In the genomic region with DNA sequence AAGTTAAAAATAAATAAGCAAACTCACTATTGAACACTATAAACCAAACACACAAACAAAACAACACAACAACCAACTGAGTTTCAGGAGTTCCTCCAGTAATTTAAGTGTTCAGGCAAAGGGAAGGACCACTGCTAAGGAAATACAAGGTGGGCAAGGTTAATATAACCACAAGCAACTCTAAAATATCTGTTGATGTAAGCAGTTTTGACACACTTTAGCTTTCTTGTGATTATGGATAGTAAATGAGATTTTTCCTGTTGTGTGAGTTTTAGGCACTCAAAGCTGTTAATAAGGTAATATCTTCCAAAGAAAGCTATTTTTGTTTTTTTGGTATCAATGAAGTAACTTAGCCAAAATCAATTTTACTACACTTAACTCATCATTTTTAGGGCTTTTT, we compare ENCODE assay signal across 36 cellular contexts.
"Had no signal": no experiment of that assay in that cellular context is flagged by ENCODE, and none has a peak within 500 bp of the region (broad histone marks: within the 10 kb centered on the region; RNA-seq: fewer than 3 reads in every experiment).

No MANE protein-coding gene starts in this region.

- H3K9me3 ChIP-seq: adrenal gland, body of pancreas had no signal

- H3K36me3 Mint-ChIP-seq: activated CD4-positive, alpha-beta memory T cell treated with anti-CD3 and anti-CD28 coated beads for 36 hours; activated naive CD8-positive, alpha-beta T cell treated with anti-CD3 and anti-CD28 coated beads for 36 hours had no signal

- H3K4me1 Mint-ChIP-seq: activated B cell treated with CpG ODN at 0.5 μM for 24 hours; activated CD4-positive, alpha-beta T cell treated with anti-CD3 and anti-CD28 coated beads, Interleukin-2, amount 10 ng/mL, durations not matched to agents 24 days and 14 days; activated naive CD8-positive, alpha-beta T cell treated with anti-CD3 and anti-CD28 coated beads for 36 hours; activated T-helper 17 cell treated with anti-CD3 and anti-CD28 coated beads, Interleukin-2, amount 50 U/mL, for 72 hours had no signal

- H3K36me3 ChIP-seq: adrenal gland, brain microvascular endothelial cell, breast epithelium had no signal

- H3K4me3 ChIP-seq: adrenal gland, body of pancreas, breast epithelium had no signal

- H3K27me3 ChIP-seq: adrenal gland, body of pancreas, brain microvascular endothelial cell, breast epithelium had no signal

- H3K27me3 Mint-ChIP-seq: activated B cell treated with CpG ODN at 0.5 μM for 24 hours; activated CD4-positive, alpha-beta memory T cell treated with anti-CD3 and anti-CD28 coated beads for 36 hours; activated CD4-positive, alpha-beta T cell treated with anti-CD3 and anti-CD28 coated beads, Interleukin-2, amount 10 ng/mL, durations not matched to agents 24 days and 14 days; activated CD8-positive, alpha-beta T cell treated with anti-CD3 and anti-CD28 coated beads for 36 hours; activated naive CD8-positive, alpha-beta T cell treated with anti-CD3 and anti-CD28 coated beads for 36 hours; activated T-helper 17 cell treated with anti-CD3 and anti-CD28 coated beads, Interleukin-2, amount 50 U/mL, for 72 hours had no signal

- H3K27ac ChIP-seq: adrenal gland, body of pancreas, brain microvascular endothelial cell, breast epithelium, VCaP had no signal

- H3K4me1 ChIP-seq: adrenal gland, body of pancreas, breast epithelium had no signal

- DNase-seq: activated B cell treated with CpG ODN at 0.5 μM for 24 hours; activated CD4-positive, alpha-beta memory T cell treated with anti-CD3 and anti-CD28 coated beads for 36 hours; activated CD4-positive, alpha-beta T cell treated with anti-CD3 and anti-CD28 coated beads for 4 hours; activated CD4-positive, alpha-beta T cell treated with anti-CD3 and anti-CD28 coated beads, Interleukin-2, amount 10 ng/mL, durations not matched to agents 24 days and 14 days; activated CD4-positive, alpha-beta T cell treated with anti-CD3 and anti-CD28 coated beads, Interleukin-2, amount 50 U/mL, for 1 hour; activated CD4-positive, alpha-beta T cell treated with anti-CD3 and anti-CD28 coated beads, Interleukin-2, amount 50 U/mL, for 4 hours; activated CD4-positive, CD25-positive, alpha-beta regulatory T cell treated with anti-CD3 and anti-CD28 coated beads, Interleukin-2, amount 50 U/mL, for 72 hours; activated CD8-positive, alpha-beta memory T cell treated with anti-CD3 and anti-CD28 coated beads, Interleukin-2, amount 50 U/mL, for 4 hours; activated CD8-positive, alpha-beta T cell treated with anti-CD3 and anti-CD28 coated beads for 36 hours; activated effector memory CD4-positive, alpha-beta T cell treated with anti-CD3 and anti-CD28 coated beads, Interleukin-2, amount 50 U/mL, for 16 hours; activated gamma-delta T cell treated with Interleukin-2 at 50 U/mL for 16 hours; activated naive CD4-positive, alpha-beta T cell; activated naive CD4-positive, alpha-beta T cell treated with anti-CD3 and anti-CD28 coated beads for 36 hours; activated naive CD4-positive, alpha-beta T cell treated with anti-CD3 and anti-CD28 coated beads, Interleukin-2, amount 50 U/mL, for 16 hours; activated naive CD8-positive, alpha-beta T cell treated with anti-CD3 and anti-CD28 coated beads for 36 hours; activated T-cell treated with anti-CD3 and anti-CD28 coated beads for 4 hours; activated T-cell treated with anti-CD3 and anti-CD28 coated beads, Interleukin-2, amount 50 U/mL, for 1 hour; activated T-cell treated with anti-CD3 and anti-CD28 coated beads, Interleukin-2, amount 50 U/mL, for 4 hours; activated T-cell treated with anti-CD3 and anti-CD28 coated beads, Interleukin-2, amount 50 U/mL, for 72 hours; adrenal gland; amniotic stem cell; aorta; body of pancreas; brain microvascular endothelial cell; central memory CD4-positive, alpha-beta T cell; T-helper 2 cell; T-helper 9 cell had no signal

- H3K27ac Mint-ChIP-seq: activated B cell treated with CpG ODN at 0.5 μM for 24 hours; activated CD4-positive, alpha-beta memory T cell treated with anti-CD3 and anti-CD28 coated beads for 36 hours; activated CD4-positive, alpha-beta T cell treated with anti-CD3 and anti-CD28 coated beads, Interleukin-2, amount 10 ng/mL, durations not matched to agents 24 days and 14 days; activated CD8-positive, alpha-beta T cell treated with anti-CD3 and anti-CD28 coated beads for 36 hours; activated naive CD4-positive, alpha-beta T cell treated with anti-CD3 and anti-CD28 coated beads for 36 hours; activated naive CD4-positive, alpha-beta T cell treated with anti-CD3 and anti-CD28 coated beads, Interleukin-2, amount 50 U/mL, for 72 hours; activated naive CD8-positive, alpha-beta T cell treated with anti-CD3 and anti-CD28 coated beads for 36 hours; activated T-cell treated with anti-CD3 and anti-CD28 coated beads, Interleukin-2, amount 50 U/mL, for 72 hours; activated T-helper 1 cell treated with anti-CD3 and anti-CD28 coated beads, Interleukin-12 subunit alpha, Interleukin-12 subunit beta, Interleukin-2, Interleukin-4 antibody, amounts not matched to agents 30 ng/mL and 10 ng/mL and 1 ng/mL, durations not matched to agents 14 hours and 24 hours and 36 hours; activated T-helper 17 cell treated with anti-CD3 and anti-CD28 coated beads, Interleukin-2, amount 50 U/mL, for 72 hours; T-helper 1 cell treated with Interleukin-12 subunit alpha and Interleukin-12 subunit beta and Interleukin-4 antibody, amounts not matched to agents 30 μg/mL and 1 μg/mL, for 36 hours; T-helper 2 cell treated with Interferon-gamma antibody and Interleukin-4, amounts not matched to agents 5 μg/mL and 100 μg/mL, for 36 hours had no signal

- FAIRE-seq: astrocyte, TTC549 had no signal

- ATAC-seq: activated CD8-positive, alpha-beta T cell treated with anti-CD3 and anti-CD28 coated beads for 36 hours; activated naive CD4-positive, alpha-beta T cell treated with anti-CD3 and anti-CD28 coated beads, Interleukin-2, amount 50 U/mL, for 72 hours; activated T-cell treated with anti-CD3 and anti-CD28 coated beads, Interleukin-2, amount 50 U/mL, for 4 hours; activated T-cell treated with anti-CD3 and anti-CD28 coated beads, Interleukin-2, amount 50 U/mL, for 72 hours; activated T-helper 17 cell treated with anti-CD3 and anti-CD28 coated beads, Interleukin-2, amount 50 U/mL, for 72 hours; body of pancreas had no signal

- H3K4me3 Mint-ChIP-seq: activated B cell treated with CpG ODN at 0.5 μM for 24 hours; activated CD4-positive, alpha-beta memory T cell treated with anti-CD3 and anti-CD28 coated beads for 36 hours; activated CD4-positive, alpha-beta T cell treated with anti-CD3 and anti-CD28 coated beads, Interleukin-2, amount 10 ng/mL, durations not matched to agents 24 days and 14 days; activated CD8-positive, alpha-beta T cell treated with anti-CD3 and anti-CD28 coated beads for 36 hours; activated naive CD4-positive, alpha-beta T cell treated with anti-CD3 and anti-CD28 coated beads for 36 hours; activated naive CD8-positive, alpha-beta T cell treated with anti-CD3 and anti-CD28 coated beads for 36 hours; activated T-cell treated with anti-CD3 and anti-CD28 coated beads, Interleukin-2, amount 50 U/mL, for 4 hours; activated T-cell treated with anti-CD3 and anti-CD28 coated beads, Interleukin-2, amount 50 U/mL, for 72 hours; activated T-helper 1 cell treated with anti-CD3 and anti-CD28 coated beads, Interleukin-12 subunit alpha, Interleukin-12 subunit beta, Interleukin-2, Interleukin-4 antibody, amounts not matched to agents 30 ng/mL and 10 ng/mL and 1 ng/mL, durations not matched to agents 14 hours and 24 hours and 36 hours; activated T-helper 17 cell treated with anti-CD3 and anti-CD28 coated beads, Interleukin-2, amount 50 U/mL, for 72 hours; T-helper 1 cell treated with Interleukin-12 subunit alpha and Interleukin-12 subunit beta and Interleukin-4 antibody, amounts not matched to agents 30 μg/mL and 1 μg/mL, for 36 hours; T-helper 2 cell treated with Interferon-gamma antibody and Interleukin-4, amounts not matched to agents 5 μg/mL and 100 μg/mL, for 36 hours had no signal
